In the genomic region with DNA sequence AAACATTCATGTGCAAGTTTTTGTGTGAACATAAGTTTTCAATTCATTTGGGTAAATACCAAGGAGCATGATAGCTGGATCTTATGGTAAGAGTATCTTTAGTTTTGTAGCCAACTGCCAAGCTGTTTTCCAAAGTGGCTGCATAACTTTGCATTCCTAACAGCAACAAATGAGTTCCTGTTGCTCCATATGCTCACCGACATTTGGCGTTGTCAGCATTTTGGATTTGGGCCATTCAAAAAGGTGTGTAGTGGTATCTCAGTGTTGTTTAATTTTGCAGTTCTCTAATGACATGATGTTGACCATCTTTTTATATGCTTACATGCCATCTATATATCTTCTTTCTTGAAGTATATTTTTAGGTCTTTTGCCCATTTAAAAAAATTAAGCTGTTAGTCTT, we compare ENCODE assay signal across 20 cellular contexts.
DNase-seq lines count a peak whose midpoint lies in the region; ATAC-seq, FAIRE-seq and TF ChIP-seq lines count a peak whose summit lies in the region.
"Had no signal": no experiment of that assay in that cellular context is flagged by ENCODE, and none has a peak within 500 bp of the region (broad histone marks: within the 10 kb centered on the region; RNA-seq: fewer than 3 reads in every experiment).

No MANE protein-coding gene starts in this region.

- no peaks in the 10 kb centered on the region for H3K27me3 ChIP-seq in IMR-90 (ENCODE audit: control insufficient read depth, insufficient read depth, low read length)
- H3K27me3 ChIP-seq: BLaER1 treated with 17β-estradiol and CSF1 and Interleukin-3, amounts not matched to agents 10 nM and 100 nM had no signal

- no peak overlapping the region for H3K27ac ChIP-seq in IMR-90 (ENCODE audit: insufficient read depth, low read length)
- H3K27ac ChIP-seq: 22Rv1; BLaER1 treated with 17β-estradiol and CSF1 and Interleukin-3, amounts not matched to agents 10 nM and 100 nM; C4-2B had no signal

- no peak overlapping the region for H2BK15ac ChIP-seq in IMR-90 (ENCODE audit: low read depth, low read length)

- no peak overlapping the region for H3K56ac ChIP-seq in IMR-90 (ENCODE audit: extremely low read depth, insufficient read depth, low read length)

- no TSS peak for BruUV-seq in IMR-90 (replicated peaks; lab: Mats Ljungman, UMichigan)

- ATAC-seq in IMR-90 (ENCODE audit: low read depth), result no peak
- no peak for ATAC-seq in GM21515 (IDR thresholded peaks at IDR 0.05; ENCODE audit: unreplicated experiment)
- ATAC-seq: CD8-positive, alpha-beta T cell had no signal

- TF ChIP-seq CTCF in IMR-90 (conservative IDR thresholded peaks at IDR 0.05; ENCODE audit: low read depth, low read length), result no peak

- H4K8ac ChIP-seq in IMR-90 (ENCODE audit: low read depth in 2 of 2, low read length in 2 of 2), result no peak overlapping the region

- H3K4ac ChIP-seq in IMR-90 (ENCODE audit: low read depth, low read length), result no peak overlapping the region

- no peak overlapping the region for H2AK5ac ChIP-seq in IMR-90 (ENCODE audit: low read depth, low read length)

- H2BK20ac ChIP-seq in IMR-90 (ENCODE audit: low read depth, low read length), result no peak overlapping the region

- no peaks in the 10 kb centered on the region for H4K20me1 ChIP-seq in IMR-90 (ENCODE audit: insufficient read depth, low read length)
- H4K20me1 ChIP-seq: BLaER1 treated with 17β-estradiol and CSF1 and Interleukin-3, amounts not matched to agents 10 nM and 100 nM had no signal

- H3K4me3 ChIP-seq in IMR-90 (ENCODE audit: insufficient read depth, low read depth, low read length), result no peak overlapping the region
- H3K4me3 ChIP-seq: BLaER1 treated with 17β-estradiol and CSF1 and Interleukin-3, amounts not matched to agents 10 nM and 100 nM had no signal

- POLR2A ChIA-PET in IMR-90 (lab: Charles Lee; ENCODE audit: unreplicated experiment), result no interaction called here

- H3K9me3 ChIP-seq in IMR-90 (ENCODE audit: control insufficient read depth, insufficient read depth, low read length), result no peaks in the 10 kb centered on the region
- H3K9me3 ChIP-seq: BLaER1 treated with 17β-estradiol and CSF1 and Interleukin-3, amounts not matched to agents 10 nM and 100 nM; Caco-2 had no signal

- H4K5ac ChIP-seq in IMR-90 (ENCODE audit: low read depth, low read length), result no peak overlapping the region

- TF ChIP-seq POLR2A in IMR-90 (IDR thresholded peaks at IDR 0.05; ENCODE audit: low read depth, low read length), result no peak

- H3K9me1 ChIP-seq in IMR-90 (ENCODE audit: insufficient read depth, low read length), result no peaks in the 10 kb centered on the region

- no peak overlapping the region for H4K91ac ChIP-seq in IMR-90 (ENCODE audit: insufficient read depth, low read depth, low read length)

- FAIRE-seq in A204.1 (lab: Jason Lieb, UNC), result peak; percentile 25
- FAIRE-seq: D721Med, G401.6, GM12891, GM19239 had no signal

- H2BK120ac ChIP-seq in IMR-90 (ENCODE audit: low read depth, low read length), result no peak overlapping the region

- WGBS in IMR-90 (ENCODE audit: extremely low coverage in 2 of 2, insufficient read length in 1 of 2), 2 experiments, result no CpG with 5 or more reads among the region's 2 CpGs

- H3K36me3 ChIP-seq in IMR-90 (ENCODE audit: control insufficient read depth, insufficient read depth, low read length), result no peaks in the 10 kb centered on the region
- H3K36me3 ChIP-seq: BLaER1 treated with 17β-estradiol and CSF1 and Interleukin-3, amounts not matched to agents 10 nM and 100 nM had no signal

- no peak overlapping the region for H3K4me2 ChIP-seq in IMR-90 (ENCODE audit: low read depth, low read length)
- H3K4me2 ChIP-seq: BLaER1 treated with 17β-estradiol and CSF1 and Interleukin-3, amounts not matched to agents 10 nM and 100 nM had no signal

- H3K4me1 ChIP-seq in IMR-90 (ENCODE audit: control insufficient read depth, insufficient read depth, low read length), result no peaks in the 10 kb centered on the region
- H3K4me1 ChIP-seq: BLaER1 treated with 17β-estradiol and CSF1 and Interleukin-3, amounts not matched to agents 10 nM and 100 nM; Caco-2 had no signal

- H3K79me1 ChIP-seq in IMR-90 (ENCODE audit: low read depth in 1 of 2, low read length in 2 of 2), result no peaks in the 10 kb centered on the region

- CTCF ChIA-PET in IMR-90 (lab: Yijun Ruan, JAX), result interaction anchor here (0.9 kb wide), 1 partner anchor 21 kb away, joined by 4 read pairs; no protein-coding TSS in a partner anchor

- no peak overlapping the region for H2BK5ac ChIP-seq in IMR-90 (ENCODE audit: low read depth, low read length, poor library complexity, severe bottlenecking)

- H3K9ac ChIP-seq in IMR-90 (ENCODE audit: low read depth, low read length), result no peak overlapping the region
- H3K9ac ChIP-seq: BLaER1 treated with 17β-estradiol and CSF1 and Interleukin-3, amounts not matched to agents 10 nM and 100 nM had no signal

- H3K14ac ChIP-seq in IMR-90 (replicated peaks; ENCODE audit: low read depth, low read length), result no peak overlapping the region

- no peak overlapping the region for H3K23ac ChIP-seq in IMR-90 (ENCODE audit: low read depth, low read length)

- H2AK9ac ChIP-seq in IMR-90 (replicated peaks; ENCODE audit: low read depth, low read length, poor library complexity), result no peak overlapping the region

- intact Hi-C loops in IMR-90 (cut with micrococcal nuclease), result no loop called here

- dilution Hi-C loops in IMR-90 (cut with HindIII; ENCODE audit: low sequenced_read_pairs, unreplicated experiment), result no loop called here

- no peak for TF ChIP-seq RAD21 in IMR-90 (IDR thresholded peaks at IDR 0.05; ENCODE audit: low read length)

- in situ Hi-C loops in IMR-90 (cut with MboI; ENCODE audit: low sequenced_read_pairs), result no loop called here

- no peak overlapping the region for H2AFZ ChIP-seq in IMR-90 (replicated peaks; ENCODE audit: low read length, poor library complexity)

- peak; percentile 0 for DNase-seq in DMS 273 (lab: John Stamatoyannopoulos, UW; ENCODE audit: unreplicated experiment)
- DNase-seq in DMS 273 treated with DMSO at 0.1 percent for 48 hours (lab: John Stamatoyannopoulos, UW), result no peak
- DNase-seq in IMR-90, result no peak
- no peak for DNase-seq in activated effector memory CD4-positive, alpha-beta T cell treated with Interleukin-2 at 50 U/mL for 16 hours
- DNase-seq: AML-193; Caco-2; Calu3; CD4-positive, alpha-beta T cell; CD8-positive, alpha-beta T cell; DMS79 treated with DMSO at 0.1 percent for 48 hours; GF-D8 had no signal

- H3K18ac ChIP-seq in IMR-90 (ENCODE audit: low read depth, low read length), result no peak overlapping the region

TF ChIP-seq in IMR-90, 13 proteins besides CTCF, POLR2A, EP300 and RAD21:
- TF ChIP-seq CHD1 (IDR thresholded peaks at IDR 0.05; ENCODE audit: low read depth, low read length) (no peak), MAFK (IDR thresholded peaks at IDR 0.05; ENCODE audit: low read depth, low read length) (peak; percentile 47)
- TF ChIP-seq, protein P1, sequence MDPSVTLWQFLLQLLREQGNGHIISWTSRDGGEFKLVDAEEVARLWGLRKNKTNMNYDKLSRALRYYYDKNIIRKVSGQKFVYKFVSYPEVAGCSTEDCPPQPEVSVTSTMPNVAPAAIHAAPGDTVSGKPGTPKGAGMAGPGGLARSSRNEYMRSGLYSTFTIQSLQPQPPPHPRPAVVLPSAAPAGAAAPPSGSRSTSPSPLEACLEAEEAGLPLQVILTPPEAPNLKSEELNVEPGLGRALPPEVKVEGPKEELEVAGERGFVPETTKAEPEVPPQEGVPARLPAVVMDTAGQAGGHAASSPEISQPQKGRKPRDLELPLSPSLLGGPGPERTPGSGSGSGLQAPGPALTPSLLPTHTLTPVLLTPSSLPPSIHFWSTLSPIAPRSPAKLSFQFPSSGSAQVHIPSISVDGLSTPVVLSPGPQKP (IDR thresholded peaks at IDR 0.05; ENCODE audit: borderline replicate concordance, low read depth, low read length), result no peak
TF ChIP-seq in IMR-90: peak in this region for 1.
